In genomic region chr7:117385340-117386124, GRCh38 we compare ENCODE assay signal across 1 cellular context.
TF ChIP-seq lines count a peak whose summit lies in the region.

No MANE protein-coding gene starts in this region.

TF ChIP-seq in HCT116, 20 proteins besides CTCF, POLR2A, EP300 and RAD21 (continued from another document):
- TF ChIP-seq ATF3 (IDR thresholded peaks at IDR 0.05) (peak; percentile 26; the same call in 1 of the 2 replicates), CEBPB (IDR thresholded peaks at IDR 0.05; ENCODE audit: low read depth) (peak; percentile 19; the same call in 1 of the 2 replicates), MAX (IDR thresholded peaks at IDR 0.05) (no peak), ZFX (IDR thresholded peaks at IDR 0.05) (no peak)
